In genomic region chr1:6044481-6045109, GRCh38 we compare ENCODE assay signal across 14 cellular contexts.
"Had no signal": no experiment of that assay in that cellular context is flagged by ENCODE, and none has a peak within 500 bp of the region (broad histone marks: within the 10 kb centered on the region; RNA-seq: fewer than 3 reads in every experiment).

No MANE protein-coding gene starts in this region.

- ATAC-seq: body of pancreas; effector memory CD8-positive, alpha-beta T cell; gastroesophageal sphincter; left ventricle myocardium superior had no signal

- H3K27me3 Mint-ChIP-seq: activated B cell treated with CpG ODN at 0.5 μM for 24 hours; effector memory CD8-positive, alpha-beta T cell had no signal

- H3K27ac Mint-ChIP-seq: activated B cell treated with CpG ODN at 0.5 μM for 24 hours had no signal

- H3K4me3 Mint-ChIP-seq: activated B cell treated with CpG ODN at 0.5 μM for 24 hours; activated naive CD4-positive, alpha-beta T cell treated with anti-CD3 and anti-CD28 coated beads for 36 hours; effector memory CD8-positive, alpha-beta T cell had no signal

- H3K9me3 Mint-ChIP-seq: activated B cell treated with CpG ODN at 0.5 μM for 24 hours; activated naive CD4-positive, alpha-beta T cell treated with anti-CD3 and anti-CD28 coated beads for 36 hours; effector memory CD8-positive, alpha-beta T cell had no signal

- DNase-seq: activated B cell treated with CpG ODN at 0.5 μM for 24 hours; activated CD4-positive, alpha-beta T cell treated with anti-CD3 and anti-CD28 coated beads, Interleukin-2, amount 50 U/mL, for 1 hour; activated CD8-positive, alpha-beta memory T cell treated with anti-CD3 and anti-CD28 coated beads, Interleukin-2, amount 50 U/mL, for 4 hours; activated naive CD4-positive, alpha-beta T cell treated with anti-CD3 and anti-CD28 coated beads for 36 hours; amniotic stem cell; body of pancreas; central memory CD4-positive, alpha-beta T cell; effector memory CD8-positive, alpha-beta T cell; left ventricle myocardium superior; mesendoderm; stimulated activated CD4-positive, alpha-beta T cell treated with anti-CD3 and anti-CD28 coated beads, Interleukin-4, amount 100 ng/mL, for 4 hours; substantia nigra; transverse colon had no signal

- H3K4me1 Mint-ChIP-seq: activated B cell treated with CpG ODN at 0.5 μM for 24 hours had no signal
